Comparison of ENCODE assay signal across 8 cellular contexts in genomic region chr19:46717716-46718143, GRCh38. TPM values are rescaled to one million over a fixed set of nuclear protein-coding genes. Genes with fewer than 3 reads are reported as not detected.
DNase-seq lines count a peak whose midpoint lies in the region; ATAC-seq, FAIRE-seq and TF ChIP-seq lines count a peak whose summit lies in the region.

No MANE protein-coding gene starts in this region.

- peak; percentile 57 for FAIRE-seq in GM18507 (lab: Jason Lieb, UNC)

- no peak for TF ChIP-seq POLR2A in erythroblast (IDR thresholded peaks at IDR 0.05; ENCODE audit: low read length)
- TF ChIP-seq POLR2A in prostate gland (IDR thresholded peaks at IDR 0.05) = no peak

- peaks cover 5 to 19% of the 10 kb centered on the region in 2 donors for H3K36me3 ChIP-seq in prostate gland

- TF ChIP-seq CTCF in prostate gland (IDR thresholded peaks at IDR 0.05) = no peak

- no peaks in the 10 kb centered on the region for H3K4me1 ChIP-seq in prostate gland (replicated peaks)

- H3K9me3 ChIP-seq in prostate gland = no peaks in the 10 kb centered on the region

- intact Hi-C loops in prostate gland (cut with DNase I) = no loop called here

- peak overlapping the region; percentile 95 to 97 for H3K27ac ChIP-seq in prostate gland

- no peak for ATAC-seq in GM21717 (IDR thresholded peaks at IDR 0.05; ENCODE audit: unreplicated experiment)

- no peak for DNase-seq in GM18507 (ENCODE audit: extremely low spot score, insufficient read length, low read depth)
- DNase-seq in RPMI8226 = peak; percentile 5
- DNase-seq in erythroblast (lab: John Stamatoyannopoulos, UW) = peak; percentile 77 to 79
- no peak for DNase-seq in prostate gland (ENCODE audit: low spot score)
- no peak for DNase-seq in superior temporal gyrus (ENCODE audit: extremely low spot score)
- no peak for DNase-seq in 8988T
- no peak for DNase-seq in MV-4-11 (lab: John Stamatoyannopoulos, UW)

- H3K27me3 ChIP-seq in prostate gland (replicated peaks; ENCODE audit: insufficient read depth) = no peaks in the 10 kb centered on the region

- peak overlapping the region; percentile 63 to 94 for H3K4me3 ChIP-seq in prostate gland

- 30% methylated on average over 9 of the region's 9 CpGs for WGBS in prostate gland

RNA-seq across cellular contexts. Expression of gene PRKD2, which starts 0.8 kb away (rescaled TPM):
- 10 to 100 TPM; 38.9 to 41.8 TPM for total RNA-seq in prostate gland

RNA-seq across cellular contexts. Expression of gene FKRP, which starts 28.1 kb away (rescaled TPM):
- total RNA-seq in prostate gland = 10 to 100 TPM; 15.2 to 32.0 TPM

RNA-seq across cellular contexts. Expression of gene STRN4, which starts 28.5 kb away (rescaled TPM):
- total RNA-seq in prostate gland = 100 to 1,000 TPM in 1 of 2 donors, 10 to 100 TPM in 1; 80.7 to 221 TPM

RNA-seq across cellular contexts. Expression of gene DACT3, which starts 56.7 kb away (rescaled TPM):
- total RNA-seq in prostate gland = 10 to 100 TPM in 1 of 2 donors, 1 to 10 TPM in 1; 8.6 to 28.1 TPM

Comparison
In these comparisons a context has a peak if more than half of its experiments do, and no peak if none do; other contexts are left out.
1. DNase-seq: peak in RPMI8226 (single experiment) and erythroblast (2 of 2); none in GM18507 (single experiment), prostate gland (single experiment), superior temporal gyrus (single experiment), 8988T (single experiment) and MV-4-11 (single experiment).